Comparison of ENCODE assay signal across 11 cellular contexts in genomic region chr5:177444106-177445051, GRCh38. TPM values are rescaled to one million over a fixed set of nuclear protein-coding genes. Genes with fewer than 3 reads are reported as not detected.
DNase-seq lines count a peak whose midpoint lies in the region; ATAC-seq, FAIRE-seq and TF ChIP-seq lines count a peak whose summit lies in the region.
"Had no signal": no experiment of that assay in that cellular context is flagged by ENCODE, and none has a peak within 500 bp of the region (broad histone marks: within the 10 kb centered on the region; RNA-seq: fewer than 3 reads in every experiment).

No MANE protein-coding gene starts in this region.

- no peak for DNase-seq in CD14-positive monocyte (ENCODE audit: low spot score)
- DNase-seq in HCT116 (ENCODE audit: low read depth, low spot score), result no peak
- no peak for DNase-seq in GM12878 (ENCODE audit: low read depth, low spot score)
- DNase-seq in omental fat pad (ENCODE audit: low spot score), result no peak
- no peak for DNase-seq in RCC 7860 (ENCODE audit: low spot score)
- DNase-seq: activated gamma-delta T cell, DND-41, esophagus squamous epithelium, NCI-H1417 treated with DMSO at 0.1 percent for 48 hours, SHP77 had no signal

- TF ChIP-seq RAD21 in HCT116 (IDR thresholded peaks at IDR 0.05; ENCODE audit: low read depth) (no peak), GM12878 (IDR thresholded peaks at IDR 0.05; ENCODE audit: insufficient read depth, low read depth, low read length) (no peak)

- H3K4me3 ChIP-seq in HCT116 (replicated peaks in 1 of 2; ENCODE audit: low read depth in 1 of 2, low read length in 2 of 2) (no peak overlapping the region), GM12878 (no peak overlapping the region)
- H3K4me3 ChIP-seq: esophagus squamous epithelium had no signal

- H4K20me1 ChIP-seq in HCT116 (ENCODE audit: insufficient read depth) (peaks cover 3% of the 10 kb centered on the region; the same call in 1 of the 2 replicates), GM12878 (ENCODE audit: control insufficient read depth, insufficient read depth) (no peaks in the 10 kb centered on the region)

- TF ChIP-seq POLR2A in HCT116 (IDR thresholded peaks at IDR 0.05; ENCODE audit: borderline replicate concordance, extremely low read depth, insufficient read depth, insufficient read length) (peak; percentile 25), GM12878 (IDR thresholded peaks at IDR 0.05; ENCODE audit: low read depth, low read length) (peak; percentile 64)

- TF ChIP-seq CTCF in CD14-positive monocyte (IDR thresholded peaks at IDR 0.05) (no peak), HCT116 (IDR thresholded peaks at IDR 0.05 in 2 of 3, conservative IDR thresholded peaks at IDR 0.05 in 1 of 3; ENCODE audit: borderline replicate concordance in 1 of 3, insufficient read depth in 1 of 3, low read depth in 2 of 3, low read length in 2 of 3) (no peak), GM12878 (IDR thresholded peaks at IDR 0.05 in 2 of 3, conservative IDR thresholded peaks at IDR 0.05 in 1 of 3; ENCODE audit: control insufficient read depth in 2 of 3, extremely low read depth in 1 of 3, insufficient read depth in 1 of 3, low read depth in 3 of 3, low read length in 3 of 3) (no peak), omental fat pad (IDR thresholded peaks at IDR 0.05) (no peak)

- intact Hi-C loops in CD14-positive monocyte (cut with micrococcal nuclease), result loop anchor here in 1 of 2 donors (2.0 kb wide), 1 partner anchor 14 kb away; no protein-coding TSS in a partner anchor
- intact Hi-C loops in HCT116 (cut with micrococcal nuclease), result no loop called here
- intact Hi-C loops in GM12878 (cut with micrococcal nuclease; ENCODE audit: unreplicated experiment), result no loop called here

- H3K9ac ChIP-seq in HCT116 (ENCODE audit: low read length) (0 out of 2 replicates have a peak overlapping the region, but pooled peaks have one; percentile 8), GM12878 (ENCODE audit: control insufficient read depth, insufficient read depth, low read length) (peak overlapping the region; percentile 14)

- H3K79me2 ChIP-seq in HCT116 (ENCODE audit: insufficient read depth, low read length) (peaks cover 58% of the 10 kb centered on the region), GM12878 (ENCODE audit: control insufficient read depth, insufficient read depth, low read length) (peaks cover 14% of the 10 kb centered on the region)

- peaks cover 0 to 17% of the 10 kb centered on the region in 2 experiments; a peak in 2 of 4 replicates for H3K36me3 ChIP-seq in HCT116 (ENCODE audit: control insufficient read depth in 1 of 2, insufficient read depth in 2 of 2, low read length in 2 of 2)
- peaks cover 0 to 9% of the 10 kb centered on the region in 2 experiments; a peak in 3 of 4 replicates for H3K36me3 ChIP-seq in GM12878 (ENCODE audit: control insufficient read depth in 2 of 2, insufficient read depth in 2 of 2, low read length in 1 of 2)

- SMC1A ChIA-PET in GM12878 (lab: Charles Lee; ENCODE audit: uncharacterized antibody, unreplicated experiment), result interaction anchor here (1.3 to 7.4 kb wide), 6 partner anchors 10 to 58 kb away, joined by 5 to 105 read pairs (median 12); partner anchors contain the start of gene PFN3

- CTCF ChIA-PET in HCT116 (lab: Charles Lee), result interaction anchor here (1.3 to 6.3 kb wide), 3 partner anchors 11 to 41 kb away, joined by 5 to 53 read pairs (median 24); no protein-coding TSS in a partner anchor
- CTCF ChIA-PET in GM12878 (lab: Yijun Ruan, JAX), result interaction anchor here (1.1 to 16.4 kb wide), 9 partner anchors 10 to 134 kb away, joined by 3 to 391 read pairs (median 10); partner anchors contain the start of genes GRK6 and PFN3

- FAIRE-seq in GM12878 (lab: Jason Lieb, UNC), result peak; percentile 31
- FAIRE-seq in RCC 7860 (lab: Jason Lieb, UNC), result no peak

- no peaks in the 10 kb centered on the region for H3K27me3 ChIP-seq in HCT116 (ENCODE audit: insufficient read depth, low read length)
- no peaks in the 10 kb centered on the region for H3K27me3 ChIP-seq in GM12878 (replicated peaks in 1 of 2; ENCODE audit: control insufficient read depth in 2 of 2, insufficient read depth in 2 of 2, low read length in 1 of 2)

- POLR2A ChIA-PET in HCT116 (lab: Charles Lee), result interaction anchor here (2.4 kb wide), 1 partner anchor 18 kb away, joined by 10 read pairs; the partner anchor contains the start of gene GRK6
- POLR2A ChIA-PET in GM12878 (lab: Charles Lee), result interaction anchor here (0.6 to 13.6 kb wide), 8 partner anchors 10 to 81 kb away, joined by 3 to 358 read pairs (median 7); partner anchors contain the start of genes F12 and GRK6

- H3K9me3 ChIP-seq in HCT116 (ENCODE audit: control insufficient read depth in 1 of 2, insufficient read depth in 1 of 2, low read depth in 1 of 2, low read length in 2 of 2) (no peaks in the 10 kb centered on the region), GM12878 (replicated peaks; ENCODE audit: control insufficient read depth, insufficient read depth, low read length) (no peaks in the 10 kb centered on the region)
- H3K9me3 ChIP-seq: esophagus squamous epithelium had no signal

- peaks cover 0 to 3% (median 0%) of the 10 kb centered on the region in 7 donors for H3K9me3 Mint-ChIP-seq in CD14-positive monocyte

- peaks cover 39 to 41% of the 10 kb centered on the region in 2 donors for H3K36me3 Mint-ChIP-seq in CD14-positive monocyte

- peaks cover 41% of the 10 kb centered on the region for H3K4me1 Mint-ChIP-seq in CD14-positive monocyte

- BruUV-seq in HCT116 (replicated peaks; lab: Mats Ljungman, UMichigan) (no TSS peak), GM12878 (replicated peaks; lab: Mats Ljungman, UMichigan) (TSS peak; percentile 49)

- in situ Hi-C loops in GM12878 (cut with MboI), result loop anchor here (5.0 kb wide), 1 partner anchor 127 kb away; no protein-coding TSS in a partner anchor

- peak overlapping the region in 4 of 7 donors; percentile 18 to 79 (median 73) for H3K27ac Mint-ChIP-seq in CD14-positive monocyte

- H3K4me2 ChIP-seq in HCT116 (ENCODE audit: low read length) (no peak overlapping the region), GM12878 (ENCODE audit: control insufficient read depth, insufficient read depth) (peak overlapping the region; percentile 5)

- H3K4me1 ChIP-seq in HCT116 (ENCODE audit: control insufficient read depth in 1 of 2, insufficient read depth in 2 of 2, low read length in 2 of 2), result peaks cover 9 to 47% of the 10 kb centered on the region in 2 experiments
- peaks cover 32% of the 10 kb centered on the region for H3K4me1 ChIP-seq in GM12878 (ENCODE audit: control insufficient read depth, insufficient read depth, low read length)

- no peak overlapping the region for H3K4me3 Mint-ChIP-seq in CD14-positive monocyte

- H2AFZ ChIP-seq in HCT116 (ENCODE audit: low read depth, low read length, poor library complexity, severe bottlenecking) (no peak overlapping the region), GM12878 (ENCODE audit: control insufficient read depth, low read depth, low read length) (no peak overlapping the region)

- RAD21 ChIA-PET in HCT116 (lab: Charles Lee; ENCODE audit: low non-redundant PET in 1 of 2, low total read pairs in 2 of 2, uncharacterized antibody in 2 of 2, unreplicated experiment in 2 of 2) (no interaction called here), GM12878 (lab: Charles Lee; ENCODE audit: unreplicated experiment) (interaction anchor here (0.6 to 13.5 kb wide), 7 partner anchors 11 to 126 kb away, joined by 3 to 291 read pairs (median 20); partner anchors contain the start of gene GRK6)

- no peaks in the 10 kb centered on the region for H3K9me2 ChIP-seq in HCT116 (ENCODE audit: insufficient read depth)

- peaks cover 18 to 30% (median 23%) of the 10 kb centered on the region in 3 donors for H3K27me3 Mint-ChIP-seq in CD14-positive monocyte (ENCODE audit: low read depth in 3 of 3)

- no peak for TF ChIP-seq EP300 in GM12878 (IDR thresholded peaks at IDR 0.05; ENCODE audit: borderline replicate concordance in 1 of 2, control insufficient read depth in 1 of 2, low read depth in 2 of 2, low read length in 2 of 2)

- ATAC-seq in HCT116 (no peak), GM12878 (peak; percentile 4), GM21786 (IDR thresholded peaks at IDR 0.05; ENCODE audit: unreplicated experiment) (no peak), omental fat pad (ENCODE audit: low FRiP score) (no peak)

- H3K27ac ChIP-seq in HCT116 (ENCODE audit: low read depth, low read length), result peak overlapping the region; percentile 19; the same call in 1 of the 2 replicates
- H3K27ac ChIP-seq in GM12878 (ENCODE audit: control insufficient read depth, insufficient read depth), result peak overlapping the region; percentile 59
- H3K27ac ChIP-seq: esophagus squamous epithelium had no signal

- 46% methylated on average over 7 of the region's 7 CpGs for WGBS in GM12878 (ENCODE audit: insufficient coverage, insufficient replicate concordance, low lambda C conversion rate, missing lambda C conversion rate)

RNA-seq across cellular contexts. Expression of gene PRR7, which starts 2.2 kb away (rescaled TPM):
- polyA plus RNA-seq in CD14-positive monocyte, result 1 to 10 TPM; 1.8 to 2.1 TPM
- total RNA-seq in HCT116 (2021; ENCODE audit: unreplicated experiment), result 39.9 TPM
- 28.9 and 29.4 TPM in 2 replicates for polyA plus RNA-seq in HCT116 (2012)
- total RNA-seq in GM12878 (2013; cell fraction: nucleolus; rRNA removed), result 20.9 and 22.0 TPM in 2 replicates
- total RNA-seq in GM12878 (2014; rRNA removed), result 12.0 and 15.3 TPM in 2 replicates
- 0.40 and 0.60 TPM in 2 replicates for total RNA-seq in GM12878 (2014; rRNA removed; fragmentation: Illumina TruSeq; extraction: Trizol)
- 15.7 and 15.9 TPM in 2 replicates for total RNA-seq in GM12878 (2021)
- polyA plus RNA-seq in GM12878 (2011; ENCODE audit: low read depth), result 0.67 TPM
- 0.89 and 3.9 TPM in 2 replicates for polyA plus RNA-seq in GM12878 (2011; rRNA removed)
- 13.3 and 32.6 TPM in 2 replicates for polyA plus RNA-seq in GM12878 (2011; cell fraction: cytosol; rRNA removed)
- polyA plus RNA-seq in GM12878 (2011; cell fraction: nucleus; rRNA removed), result 26.2 and 34.2 TPM in 2 replicates
- polyA plus RNA-seq in GM12878 (2012), result 5.0 and 10.6 TPM in 2 replicates
- 0.09 TPM in 1 of 2 replicates, not detected in the other for polyA plus RNA-seq in GM12878 (2014; fragmentation: Illumina TruSeq; extraction: Trizol)
- polyA plus RNA-seq in GM12878 (2014; fragmentation: Nextera tagmentation; extraction: Ambion mirVana), result not detected
- 18.8 and 21.0 TPM in 2 replicates for polyA plus RNA-seq in GM12878 (2014; rRNA removed)
- 1 to 10 TPM; 4.6 TPM for polyA plus RNA-seq in GM12878 (2016; fragmentation: Nextera tagmentation; extraction: Ambion mirVana)
- polyA minus RNA-seq in GM12878 (2011; rRNA and poly(A)+ RNA removed), result 0.44 and 2.4 TPM in 2 replicates
- 5.6 and 7.6 TPM in 2 replicates for polyA minus RNA-seq in GM12878 (2011; cell fraction: cytosol; rRNA and poly(A)+ RNA removed)
- polyA minus RNA-seq in GM12878 (2011; cell fraction: nucleus; rRNA and poly(A)+ RNA removed), result 6.2 and 11.8 TPM in 2 replicates
- total RNA-seq in omental fat pad, result 1 to 10 TPM in 3 of 4 donors, not detected in 1; 1.6 to 2.8 (median 2.1) TPM

RNA-seq across cellular contexts. Expression of gene GRK6, which starts 17.9 kb away (rescaled TPM):
- 10 to 100 TPM; 41.6 to 63.4 TPM for polyA plus RNA-seq in CD14-positive monocyte
- total RNA-seq in HCT116 (2021; ENCODE audit: unreplicated experiment), result 89.3 TPM
- 88.3 and 90.2 TPM in 2 replicates for polyA plus RNA-seq in HCT116 (2012)
- 126 and 167 TPM in 2 replicates for total RNA-seq in GM12878 (2013; cell fraction: nucleolus; rRNA removed)
- total RNA-seq in GM12878 (2014; rRNA removed), result 82.3 and 90.7 TPM in 2 replicates
- total RNA-seq in GM12878 (2014; rRNA removed; fragmentation: Illumina TruSeq; extraction: Trizol), result 43.6 and 46.7 TPM in 2 replicates
- total RNA-seq in GM12878 (2021), result 118 and 124 TPM in 2 replicates
- polyA plus RNA-seq in GM12878 (2011; ENCODE audit: low read depth), result 16.1 TPM
- 28.1 and 38.1 TPM in 2 replicates for polyA plus RNA-seq in GM12878 (2011; rRNA removed)
- polyA plus RNA-seq in GM12878 (2011; cell fraction: cytosol; rRNA removed), result 63.7 and 70.0 TPM in 2 replicates
- polyA plus RNA-seq in GM12878 (2011; cell fraction: nucleus; rRNA removed), result 103 and 138 TPM in 2 replicates
- 45.5 and 47.2 TPM in 2 replicates for polyA plus RNA-seq in GM12878 (2012)
- polyA plus RNA-seq in GM12878 (2014; fragmentation: Illumina TruSeq; extraction: Trizol), result 8.6 and 31.1 TPM in 2 replicates
- polyA plus RNA-seq in GM12878 (2014; fragmentation: Nextera tagmentation; extraction: Ambion mirVana), result 1 to 10 TPM in 1 of 2 experiments, under 1 TPM in 1; 0.79 to 2.6 TPM
- polyA plus RNA-seq in GM12878 (2014; rRNA removed), result 78.2 and 85.5 TPM in 2 replicates
- 10 to 100 TPM; 13.5 to 45.1 TPM for polyA plus RNA-seq in GM12878 (2016; fragmentation: Nextera tagmentation; extraction: Ambion mirVana)
- polyA minus RNA-seq in GM12878 (2011; rRNA and poly(A)+ RNA removed), result 43.4 and 59.9 TPM in 2 replicates
- polyA minus RNA-seq in GM12878 (2011; cell fraction: cytosol; rRNA and poly(A)+ RNA removed), result 25.1 and 27.3 TPM in 2 replicates
- polyA minus RNA-seq in GM12878 (2011; cell fraction: nucleus; rRNA and poly(A)+ RNA removed), result 71.0 and 116 TPM in 2 replicates
- total RNA-seq in omental fat pad, result 10 to 100 TPM; 16.1 to 45.5 (median 27.2) TPM

RNA-seq across cellular contexts. Expression of gene DBN1, which starts 29.1 kb away (rescaled TPM):
- polyA plus RNA-seq in CD14-positive monocyte, result 1 to 10 TPM in 1 of 2 donors, under 1 TPM in 1; 0.71 to 1.6 TPM
- 144 TPM for total RNA-seq in HCT116 (2021; ENCODE audit: unreplicated experiment)
- polyA plus RNA-seq in HCT116 (2012), result 110 and 117 TPM in 2 replicates
- 33.1 and 35.4 TPM in 2 replicates for total RNA-seq in GM12878 (2013; cell fraction: nucleolus; rRNA removed)
- 36.0 and 42.0 TPM in 2 replicates for total RNA-seq in GM12878 (2014; rRNA removed)
- total RNA-seq in GM12878 (2014; rRNA removed; fragmentation: Illumina TruSeq; extraction: Trizol), result 16.8 and 19.2 TPM in 2 replicates
- 75.4 and 81.0 TPM in 2 replicates for total RNA-seq in GM12878 (2021)
- polyA plus RNA-seq in GM12878 (2011; ENCODE audit: low read depth), result 8.1 TPM
- polyA plus RNA-seq in GM12878 (2011; rRNA removed), result 10.0 and 14.1 TPM in 2 replicates
- polyA plus RNA-seq in GM12878 (2011; cell fraction: cytosol; rRNA removed), result 12.3 and 18.9 TPM in 2 replicates
- polyA plus RNA-seq in GM12878 (2011; cell fraction: nucleus; rRNA removed), result 53.4 and 220 TPM in 2 replicates
- 13.9 and 24.5 TPM in 2 replicates for polyA plus RNA-seq in GM12878 (2012)
- 3.2 and 15.9 TPM in 2 replicates for polyA plus RNA-seq in GM12878 (2014; fragmentation: Illumina TruSeq; extraction: Trizol)
- polyA plus RNA-seq in GM12878 (2014; fragmentation: Nextera tagmentation; extraction: Ambion mirVana), result under 1 TPM; 0.18 to 0.62 TPM
- polyA plus RNA-seq in GM12878 (2014; rRNA removed), result 49.0 and 58.5 TPM in 2 replicates
- polyA plus RNA-seq in GM12878 (2016; fragmentation: Nextera tagmentation; extraction: Ambion mirVana), result 10 to 100 TPM; 36.5 to 38.0 TPM
- polyA minus RNA-seq in GM12878 (2011; rRNA and poly(A)+ RNA removed), result 12.5 and 16.2 TPM in 2 replicates
- 13.1 and 13.9 TPM in 2 replicates for polyA minus RNA-seq in GM12878 (2011; cell fraction: cytosol; rRNA and poly(A)+ RNA removed)
- 11.1 and 35.8 TPM in 2 replicates for polyA minus RNA-seq in GM12878 (2011; cell fraction: nucleus; rRNA and poly(A)+ RNA removed)
- total RNA-seq in omental fat pad, result 10 to 100 TPM; 33.5 to 78.5 (median 38.3) TPM

RNA-seq across cellular contexts. Expression of gene F12, which starts 35.0 kb away (rescaled TPM):
- polyA plus RNA-seq in CD14-positive monocyte (1 to 10 TPM; 1.4 to 1.5 TPM), GM12878 (2011; rRNA removed) (2.3 and 5.2 TPM in 2 replicates), GM12878 (2014; fragmentation: Illumina TruSeq; extraction: Trizol) (0.25 and 0.82 TPM in 2 replicates), GM12878 (2014; fragmentation: Nextera tagmentation; extraction: Ambion mirVana) (under 1 TPM; 0.50 to 0.82 TPM), GM12878 (2014; rRNA removed) (5.9 and 9.9 TPM in 2 replicates), GM12878 (2016; fragmentation: Nextera tagmentation; extraction: Ambion mirVana) (10 to 100 TPM in 1 of 2 experiments, 1 to 10 TPM in 1; 9.7 to 11.3 TPM)
- total RNA-seq in HCT116 (2021; ENCODE audit: unreplicated experiment) (30.0 TPM), GM12878 (2014; rRNA removed) (6.9 and 7.1 TPM in 2 replicates), GM12878 (2014; rRNA removed; fragmentation: Illumina TruSeq; extraction: Trizol) (0.49 and 0.74 TPM in 2 replicates), GM12878 (2021) (5.8 and 7.1 TPM in 2 replicates), omental fat pad (1 to 10 TPM in 1 of 4 donors, under 1 TPM in 3; 0.38 to 3.0 (median 0.63) TPM)
- polyA plus RNA-seq in HCT116 (2012), result 46.8 and 58.1 TPM in 2 replicates
- 4.6 and 6.3 TPM in 2 replicates for total RNA-seq in GM12878 (2013; cell fraction: nucleolus; rRNA removed)
- polyA plus RNA-seq in GM12878 (2011; ENCODE audit: low read depth), result 2.0 TPM
- polyA plus RNA-seq in GM12878 (2011; cell fraction: cytosol; rRNA removed), result 6.7 and 11.9 TPM in 2 replicates
- polyA plus RNA-seq in GM12878 (2011; cell fraction: nucleus; rRNA removed), result 14.0 and 14.8 TPM in 2 replicates
- polyA plus RNA-seq in GM12878 (2012), result 3.0 and 4.4 TPM in 2 replicates
- polyA minus RNA-seq in GM12878 (2011; rRNA and poly(A)+ RNA removed), result 1.8 and 3.0 TPM in 2 replicates
- 2.9 and 7.5 TPM in 2 replicates for polyA minus RNA-seq in GM12878 (2011; cell fraction: cytosol; rRNA and poly(A)+ RNA removed)
- polyA minus RNA-seq in GM12878 (2011; cell fraction: nucleus; rRNA and poly(A)+ RNA removed), result 2.9 and 3.5 TPM in 2 replicates

RNA-seq across cellular contexts. Expression of gene PFN3, which starts 43.9 kb away (rescaled TPM):
- polyA plus RNA-seq in CD14-positive monocyte (not detected), GM12878 (2011; rRNA removed) (not detected in 2 replicates), GM12878 (2014; fragmentation: Illumina TruSeq; extraction: Trizol) (not detected in 2 replicates), GM12878 (2014; fragmentation: Nextera tagmentation; extraction: Ambion mirVana) (not detected), GM12878 (2014; rRNA removed) (not detected in 2 replicates), GM12878 (2016; fragmentation: Nextera tagmentation; extraction: Ambion mirVana) (not detected)
- total RNA-seq in HCT116 (2021; ENCODE audit: unreplicated experiment) (not detected), GM12878 (2014; rRNA removed) (not detected in 2 replicates), GM12878 (2014; rRNA removed; fragmentation: Illumina TruSeq; extraction: Trizol) (not detected in 2 replicates), GM12878 (2021) (not detected in 2 replicates), omental fat pad (not detected)
- not detected in 2 replicates for polyA plus RNA-seq in HCT116 (2012)
- total RNA-seq in GM12878 (2013; cell fraction: nucleolus; rRNA removed), result 2.1 TPM in 1 of 2 replicates, not detected in the other
- not detected for polyA plus RNA-seq in GM12878 (2011; ENCODE audit: low read depth)
- polyA plus RNA-seq in GM12878 (2011; cell fraction: cytosol; rRNA removed), result not detected in 2 replicates
- polyA plus RNA-seq in GM12878 (2011; cell fraction: nucleus; rRNA removed), result not detected in 2 replicates
- polyA plus RNA-seq in GM12878 (2012), result not detected in 2 replicates
- not detected in 2 replicates for polyA minus RNA-seq in GM12878 (2011; rRNA and poly(A)+ RNA removed)
- polyA minus RNA-seq in GM12878 (2011; cell fraction: cytosol; rRNA and poly(A)+ RNA removed), result not detected in 2 replicates
- not detected in 2 replicates for polyA minus RNA-seq in GM12878 (2011; cell fraction: nucleus; rRNA and poly(A)+ RNA removed)
